In the genomic region with DNA sequence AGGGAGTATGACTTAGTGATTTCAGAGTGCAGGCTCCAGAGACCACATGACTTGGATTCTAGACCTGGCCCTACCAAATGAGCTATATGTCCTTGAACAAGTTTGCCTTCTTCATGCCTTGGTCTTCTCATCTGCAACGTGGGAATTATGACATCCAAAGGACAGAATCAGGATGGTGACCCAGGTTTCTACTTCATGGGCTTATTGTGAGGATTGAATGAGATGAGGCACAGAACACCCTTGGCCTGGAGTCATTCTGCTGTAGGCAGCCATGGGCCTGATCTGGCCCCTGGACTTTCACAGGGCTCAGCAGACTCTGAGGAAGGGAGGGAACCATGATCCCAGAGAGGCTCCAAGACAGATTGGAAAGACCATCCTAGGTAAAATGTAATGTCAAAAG, we compare ENCODE assay signal across 7 cellular contexts.
"Had no signal": no experiment of that assay in that cellular context is flagged by ENCODE, and none has a peak within 500 bp of the region (broad histone marks: within the 10 kb centered on the region; RNA-seq: fewer than 3 reads in every experiment).

No MANE protein-coding gene starts in this region.

- DNase-seq: kidney glomerular epithelial cell; natural killer cell; nucleus accumbens; SIG-M5; stimulated activated naive CD4-positive, alpha-beta T cell treated with Interleukin-2 at 50 U/mL for 16 hours had no signal

- H3K4me2 ChIP-seq: hepatocyte had no signal

- H2AFZ ChIP-seq: hepatocyte had no signal

- ATAC-seq: natural killer cell, sciatic nerve had no signal

- H3K27me3 ChIP-seq: hepatocyte had no signal

- H3K4me3 ChIP-seq: hepatocyte had no signal

- H3K79me2 ChIP-seq: hepatocyte had no signal
